Comparison of ENCODE assay signal across 8 cellular contexts in the genomic region with DNA sequence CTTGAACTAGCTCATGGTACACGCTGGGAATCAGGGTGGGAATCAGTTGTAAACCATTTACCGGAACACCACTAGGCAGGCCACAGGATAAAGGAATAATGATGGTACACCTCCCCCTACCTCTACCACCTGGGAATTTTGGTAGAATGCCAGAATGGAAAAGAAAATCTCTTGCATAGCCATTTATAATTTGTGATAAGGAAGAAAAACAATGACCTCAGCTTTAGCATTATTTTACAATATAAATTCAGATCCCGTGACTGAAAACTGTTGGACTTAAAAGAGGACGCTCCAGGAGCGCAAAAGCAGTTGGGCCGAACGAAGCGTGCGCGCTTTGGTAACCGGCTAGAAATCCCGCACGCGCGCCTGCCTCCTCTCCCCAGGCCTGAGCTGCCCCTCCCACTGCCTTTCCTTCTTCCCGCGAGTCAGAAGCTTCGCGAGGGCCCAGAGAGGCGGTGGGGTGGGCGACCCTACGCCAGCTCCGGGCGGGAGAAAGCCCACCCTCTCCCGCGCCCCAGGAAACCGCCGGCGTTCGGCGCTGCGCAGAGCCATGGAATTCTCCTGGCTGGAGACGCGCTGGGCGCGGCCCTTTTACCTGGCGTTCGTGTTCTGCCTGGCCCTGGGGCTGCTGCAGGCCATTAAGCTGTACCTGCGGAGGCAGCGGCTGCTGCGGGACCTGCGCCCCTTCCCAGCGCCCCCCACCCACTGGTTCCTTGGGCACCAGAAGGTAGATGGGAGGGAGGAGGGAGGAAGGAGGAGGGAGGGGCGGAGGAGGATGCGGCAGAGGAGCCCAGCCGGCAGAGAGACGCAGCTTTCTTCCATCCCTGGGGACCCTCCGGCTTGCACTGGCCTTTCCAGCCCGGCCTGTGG. TPM values are rescaled to one million over a fixed set of nuclear protein-coding genes. Genes with fewer than 3 reads are reported as not detected.
DNase-seq lines count a peak whose midpoint lies in the region; ATAC-seq, FAIRE-seq and TF ChIP-seq lines count a peak whose summit lies in the region.

A gene with protein sequence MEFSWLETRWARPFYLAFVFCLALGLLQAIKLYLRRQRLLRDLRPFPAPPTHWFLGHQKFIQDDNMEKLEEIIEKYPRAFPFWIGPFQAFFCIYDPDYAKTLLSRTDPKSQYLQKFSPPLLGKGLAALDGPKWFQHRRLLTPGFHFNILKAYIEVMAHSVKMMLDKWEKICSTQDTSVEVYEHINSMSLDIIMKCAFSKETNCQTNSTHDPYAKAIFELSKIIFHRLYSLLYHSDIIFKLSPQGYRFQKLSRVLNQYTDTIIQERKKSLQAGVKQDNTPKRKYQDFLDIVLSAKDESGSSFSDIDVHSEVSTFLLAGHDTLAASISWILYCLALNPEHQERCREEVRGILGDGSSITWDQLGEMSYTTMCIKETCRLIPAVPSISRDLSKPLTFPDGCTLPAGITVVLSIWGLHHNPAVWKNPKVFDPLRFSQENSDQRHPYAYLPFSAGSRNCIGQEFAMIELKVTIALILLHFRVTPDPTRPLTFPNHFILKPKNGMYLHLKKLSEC (plus strand): TSS at position 402 of the 870 bp plus-strand sequence. CDS start 149 bp downstream, at position 551.

- H3K79me2 ChIP-seq in GM23338 (replicated peaks; ENCODE audit: insufficient read depth) (no peaks in the 10 kb centered on the region), K562 (ENCODE audit: control insufficient read depth, insufficient read depth, low read length) (no peaks in the 10 kb centered on the region)

- H3K4me2 ChIP-seq in GM23338 (peak within 1 kb of the TSS; percentile 86), K562 (ENCODE audit: insufficient read depth, low read length) (no peak within 1 kb of the TSS)

- H3K9me1 ChIP-seq in K562 (ENCODE audit: control insufficient read depth, insufficient read depth, low read length): no peaks in the 10 kb centered on the region

- 4% methylated on average over 47 of the region's 49 CpGs for WGBS in K562 (ENCODE audit: insufficient coverage, low coverage, missing lambda C conversion rate)
- WGBS in iPS DF 6.9 (ENCODE audit: insufficient coverage, insufficient read length): no CpG with 5 or more reads among the region's 49 CpGs

- H3K4me3 ChIP-seq in GM23338 (peak within 1 kb of the TSS; percentile 85), K562 (no peak within 1 kb of the TSS), iPS DF 6.9 (ENCODE audit: low read length) (peak within 1 kb of the TSS; percentile 49; the same call in 1 of the 2 replicates), retinal pigment epithelial cell (ENCODE audit: low read length) (peak within 1 kb of the TSS; percentile 27)

- no peaks in the 10 kb centered on the region for H3K9me3 ChIP-seq in K562 (replicated peaks; ENCODE audit: control insufficient read depth, insufficient read depth, low read depth, low read length)
- H3K9me3 ChIP-seq in iPS DF 6.9 (ENCODE audit: control insufficient read depth, insufficient read depth, low read length): no peaks in the 10 kb centered on the region

- H3K4me3 Mint-ChIP-seq in GM23338: peak within 1 kb of the TSS; percentile 76
- no peak within 1 kb of the TSS for H3K4me3 Mint-ChIP-seq in activated naive CD4-positive, alpha-beta T cell treated with anti-CD3 and anti-CD28 coated beads, Interleukin-2, amount 10 ng/mL, durations not matched to agents 7 days and 5 days

- H3K27me3 Mint-ChIP-seq in GM23338 (ENCODE audit: insufficient read depth, low read depth, poor library complexity): peaks cover 11% of the 10 kb centered on the region
- H3K27me3 Mint-ChIP-seq in activated naive CD4-positive, alpha-beta T cell treated with anti-CD3 and anti-CD28 coated beads, Interleukin-2, amount 10 ng/mL, durations not matched to agents 7 days and 5 days: peaks cover 39% of the 10 kb centered on the region

- H3K4me1 ChIP-seq in GM23338 (ENCODE audit: insufficient read depth) (peaks cover 24% of the 10 kb centered on the region), K562 (replicated peaks in 1 of 2; ENCODE audit: control insufficient read depth in 2 of 2, insufficient read depth in 2 of 2, low read length in 2 of 2) (peaks cover 0 to 6% of the 10 kb centered on the region in 2 experiments; a peak in 1 of 5 replicates), iPS DF 6.9 (ENCODE audit: control insufficient read depth, insufficient read depth, low read length) (peaks cover 2% of the 10 kb centered on the region; the same call in 1 of the 2 replicates)

- peak; percentile 71 for DNase-seq in GM23338 (ENCODE audit: low spot score)
- no peak for DNase-seq in K562 (ENCODE audit: extremely low read depth in 1 of 4, low spot score in 3 of 4)
- DNase-seq in iPS DF 6.9 (ENCODE audit: low read depth, low spot score): no peak
- DNase-seq in retinal pigment epithelial cell (ENCODE audit: low read depth): no peak
- no peak for DNase-seq in HuH-7.5 (ENCODE audit: low spot score)
- no peak for DNase-seq in activated naive CD4-positive, alpha-beta T cell treated with anti-CD3 and anti-CD28 coated beads, Interleukin-2, amount 10 ng/mL, durations not matched to agents 7 days and 5 days
- no peak for DNase-seq in UCSD-AML1 (lab: John Stamatoyannopoulos, UW; ENCODE audit: unreplicated experiment)

- H2AFZ ChIP-seq in GM23338 (peak within 1 kb of the TSS; percentile 98), K562 (ENCODE audit: low read depth, low read length) (no peak within 1 kb of the TSS)

- 0 out of 2 replicates have a peak, but pooled peaks cover 4% of the 10 kb centered on the region for H3F3A ChIP-seq in GM23338 (replicated peaks; ENCODE audit: low read depth)

- H3K27ac Mint-ChIP-seq in GM23338: no peak within 1 kb of the TSS
- no peak within 1 kb of the TSS for H3K27ac Mint-ChIP-seq in activated naive CD4-positive, alpha-beta T cell treated with anti-CD3 and anti-CD28 coated beads, Interleukin-2, amount 10 ng/mL, durations not matched to agents 7 days and 5 days

- no peaks in the 10 kb centered on the region for H3K9me3 Mint-ChIP-seq in GM23338
- H3K9me3 Mint-ChIP-seq in activated naive CD4-positive, alpha-beta T cell treated with anti-CD3 and anti-CD28 coated beads, Interleukin-2, amount 10 ng/mL, durations not matched to agents 7 days and 5 days: no peaks in the 10 kb centered on the region

- no peaks in the 10 kb centered on the region for H3K9me2 ChIP-seq in GM23338 (ENCODE audit: insufficient read depth)

- TF ChIP-seq RAD21 in K562 (CRISPR knock-in tag; conservative IDR thresholded peaks at IDR 0.05 in 1 of 2, IDR thresholded peaks at IDR 0.05 in 1 of 2): no peak

- no peaks in the 10 kb centered on the region for H3K36me3 Mint-ChIP-seq in GM23338 (ENCODE audit: low read depth)
- H3K36me3 Mint-ChIP-seq in activated naive CD4-positive, alpha-beta T cell treated with anti-CD3 and anti-CD28 coated beads, Interleukin-2, amount 10 ng/mL, durations not matched to agents 7 days and 5 days: no peaks in the 10 kb centered on the region

- no peak for TF ChIP-seq EP300 in K562 (IDR thresholded peaks at IDR 0.05; ENCODE audit: low read length)

- POLR2A ChIA-PET in K562 (lab: Yijun Ruan, JAX): interaction anchor here (1.0 to 1.1 kb wide), 2 partner anchors 9 to 10 kb away, joined by 3 to 4 read pairs; no protein-coding TSS in a partner anchor

- in situ Hi-C loops in K562 (cut with MboI): no loop called here

- TF ChIP-seq POLR2A in K562 (conservative IDR thresholded peaks at IDR 0.05): no peak

- H3K9ac ChIP-seq in K562 (ENCODE audit: insufficient read depth in 1 of 2, low read depth in 2 of 2, low read length in 2 of 2): no peak within 1 kb of the TSS

- no TSS peak for BruUV-seq in K562 (replicated peaks; lab: Mats Ljungman, UMichigan)

- intact Hi-C loops in K562 (cut with micrococcal nuclease): no loop called here

- H3K27me3 ChIP-seq in GM23338 (ENCODE audit: insufficient read depth) (peaks cover 27% of the 10 kb centered on the region), K562 (ENCODE audit: control insufficient read depth in 2 of 2, insufficient read depth in 2 of 2, low read length in 2 of 2) (peaks cover 16 to 21% of the 10 kb centered on the region in 2 experiments; a peak in 4 of 5 replicates), iPS DF 6.9 (ENCODE audit: control insufficient read depth, insufficient read depth, low read length) (no peaks in the 10 kb centered on the region)

- no peak for FAIRE-seq in K562 (lab: Jason Lieb, UNC)

- CTCF ChIA-PET in K562 (lab: Yijun Ruan, JAX; ENCODE audit: low intra/inter-chr PET ratio): no interaction called here
- CTCF ChIA-PET in activated naive CD4-positive, alpha-beta T cell treated with anti-CD3 and anti-CD28 coated beads, Interleukin-2, amount 10 ng/mL, durations not matched to agents 7 days and 5 days (lab: Charles Lee): no interaction called here

- ATAC-seq in GM23338: peak; percentile 94
- no peak for ATAC-seq in K562
- ATAC-seq in GM18858 (IDR thresholded peaks at IDR 0.05; ENCODE audit: unreplicated experiment): no peak

- peaks cover 28% of the 10 kb centered on the region for H3K4me1 Mint-ChIP-seq in GM23338
- H3K4me1 Mint-ChIP-seq in activated naive CD4-positive, alpha-beta T cell treated with anti-CD3 and anti-CD28 coated beads, Interleukin-2, amount 10 ng/mL, durations not matched to agents 7 days and 5 days: no peaks in the 10 kb centered on the region

- H3K27ac ChIP-seq in GM23338 (ENCODE audit: low read depth): no peak within 1 kb of the TSS
- no peak within 1 kb of the TSS for H3K27ac ChIP-seq in K562 (ENCODE audit: extremely low read depth, low read depth, low read length)
- H3K27ac ChIP-seq in iPS DF 6.9 (ENCODE audit: low read length): no peak within 1 kb of the TSS

- TF ChIP-seq CTCF in GM23338 (conservative IDR thresholded peaks at IDR 0.05; ENCODE audit: low read depth in 2 of 2) (peak in 1 of 2 experiments; percentile 11; a peak in 1 of 4 replicates), K562 (IDR thresholded peaks at IDR 0.05 in 2 of 3, conservative IDR thresholded peaks at IDR 0.05 in 1 of 3; ENCODE audit: insufficient read depth in 2 of 3, low read depth in 1 of 3, low read length in 3 of 3) (no peak), retinal pigment epithelial cell (conservative IDR thresholded peaks at IDR 0.05; ENCODE audit: low read depth, low read length) (no peak)

- H4K20me1 ChIP-seq in GM23338 (replicated peaks; ENCODE audit: insufficient read depth): no peaks in the 10 kb centered on the region
- no peaks in the 10 kb centered on the region for H4K20me1 ChIP-seq in K562 (replicated peaks; ENCODE audit: control insufficient read depth, insufficient read depth, low read length)

- H3K36me3 ChIP-seq in GM23338 (ENCODE audit: insufficient read depth): no peaks in the 10 kb centered on the region
- no peaks in the 10 kb centered on the region for H3K36me3 ChIP-seq in K562 (ENCODE audit: control insufficient read depth, insufficient read depth, low read length)
- no peaks in the 10 kb centered on the region for H3K36me3 ChIP-seq in iPS DF 6.9 (ENCODE audit: control insufficient read depth, insufficient read depth, low read length)

RNA-seq across cellular contexts. Expression of the gene that starts here (rescaled TPM):
- 2.2 and 3.6 TPM in 2 replicates for total RNA-seq in GM23338 (2014; rRNA removed; shearing (Covaris generic))
- polyA plus RNA-seq in GM23338 (2016; fragmentation: Nextera tagmentation; extraction: Ambion mirVana) (1.1 and 1.8 TPM in 2 replicates), K562 (2011; rRNA removed) (0.06 TPM in 1 of 2 replicates, not detected in the other), K562 (2014; fragmentation: Illumina TruSeq; extraction: Trizol) (not detected in 2 replicates), K562 (2014; fragmentation: Nextera tagmentation; extraction: Ambion mirVana) (under 1 TPM; 0.03 to 0.17 TPM), K562 (2014; rRNA removed) (not detected in 2 replicates)
- total RNA-seq in K562 (2011; cell fraction: chromatin; rRNA removed; ENCODE audit: low replicate concordance): not detected in 2 replicates
- total RNA-seq in K562 (2011; cell fraction: nucleolus; rRNA removed): not detected in 2 replicates
- total RNA-seq in K562 (2011; cell fraction: nucleoplasm; rRNA removed): not detected in 2 replicates
- total RNA-seq in K562 (2014; rRNA removed) (not detected in 2 replicates), K562 (2014; rRNA removed; fragmentation: Illumina TruSeq; extraction: Trizol) (not detected in 2 replicates), K562 (2015; rRNA removed; fragmentation: Illumina TruSeq; extraction: Trizol) (not detected in 2 replicates), K562 (2021) (not detected in 2 replicates)
- not detected in 2 replicates for polyA plus RNA-seq in K562 (2011; cell fraction: cytosol; rRNA removed)
- polyA plus RNA-seq in K562 (2011; cell fraction: nucleus; rRNA removed): 0.16 TPM in 1 of 2 replicates, not detected in the other
- polyA plus RNA-seq in K562 (2012): not detected in 2 replicates
- not detected in 2 replicates for polyA minus RNA-seq in K562 (2011; rRNA and poly(A)+ RNA removed)
- not detected in 2 replicates for polyA minus RNA-seq in K562 (2011; cell fraction: cytosol; rRNA and poly(A)+ RNA removed)
- polyA minus RNA-seq in K562 (2011; cell fraction: nucleus; rRNA and poly(A)+ RNA removed): not detected in 2 replicates
